8 cellular contexts compared by ENCODE assay signal in the genomic region with DNA sequence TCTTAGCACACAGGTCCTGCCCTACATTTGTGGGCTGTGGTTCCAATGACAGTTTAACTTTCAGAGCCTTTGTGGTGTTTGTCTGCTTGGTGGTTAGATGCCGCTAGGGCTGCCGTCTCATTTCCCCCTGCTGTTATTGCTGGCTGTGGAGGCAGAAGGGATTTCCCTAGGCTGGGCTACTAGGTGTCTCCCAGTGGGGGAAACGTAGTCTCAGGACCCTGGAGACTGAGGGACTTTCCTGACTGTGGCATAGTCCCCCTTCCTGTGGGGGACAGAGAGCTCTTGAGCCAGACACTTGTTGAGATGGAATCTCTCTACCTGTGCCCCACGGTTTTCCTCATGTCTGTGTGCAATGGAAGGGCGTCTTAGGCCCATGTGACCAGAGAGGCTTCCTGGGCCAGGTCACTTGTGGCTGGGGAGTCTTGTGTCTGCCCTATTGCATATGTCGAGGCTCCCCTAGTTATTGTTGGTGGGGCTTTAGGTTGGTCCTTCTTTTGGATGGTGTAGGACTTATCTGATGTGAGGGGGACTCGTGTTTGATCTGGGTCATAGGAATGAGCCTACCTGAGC.
DNase-seq lines count a peak whose midpoint lies in the region; ATAC-seq and TF ChIP-seq lines count a peak whose summit lies in the region.

No MANE protein-coding gene starts in this region.

- ATAC-seq in Right ventricle myocardium inferior (peak; percentile 14), HG03457 (IDR thresholded peaks at IDR 0.05; ENCODE audit: unreplicated experiment) (peak; percentile 93), naive B cell (ENCODE audit: low read depth in 2 of 2) (peak; percentile 38 to 39), left colon (no peak), omental fat pad (ENCODE audit: low FRiP score) (no peak)

- H3K4me1 Mint-ChIP-seq in naive B cell = peaks cover 0 to 7% (median 0%) of the 10 kb centered on the region in 3 donors

- intact Hi-C loops in Right ventricle myocardium inferior (cut with DNase I) (no loop called here), cardiac septum (cut with DNase I) (no loop called here), left colon (cut with DNase I, micrococcal nuclease) (no loop called here)

- no peak overlapping the region for H3K4me3 Mint-ChIP-seq in naive B cell

- peaks cover 0 to 3% (median 0%) of the 10 kb centered on the region in 7 donors for H3K9me3 Mint-ChIP-seq in naive B cell

- TF ChIP-seq CTCF in omental fat pad (IDR thresholded peaks at IDR 0.05) = no peak

- H3K27me3 Mint-ChIP-seq in naive B cell = no peaks in the 10 kb centered on the region

- peak overlapping the region in 1 of 6 donors; percentile 28 for H3K27ac Mint-ChIP-seq in naive B cell

- DNase-seq in Right ventricle myocardium inferior (ENCODE audit: missing footprints) (no peak), cardiac septum (ENCODE audit: low spot score) (no peak), naive B cell (no peak), NCI-H1105 (lab: John Stamatoyannopoulos, UW) (no peak), left colon (no peak), omental fat pad (ENCODE audit: low spot score) (no peak)
- peak; percentile 5 to 28 for DNase-seq in activated CD8-positive, alpha-beta memory T cell treated with anti-CD3 and anti-CD28 coated beads for 1 hour (ENCODE audit: extremely low read depth in 1 of 2, low read depth in 1 of 2)

- no peaks in the 10 kb centered on the region for H3K36me3 Mint-ChIP-seq in naive B cell

Comparison
In these comparisons a context has a peak if more than half of its experiments do, and no peak if none do; other contexts are left out.
1. ATAC-seq: peak in Right ventricle myocardium inferior (single experiment), HG03457 (single experiment) and naive B cell (2 of 2); none in left colon (single experiment) and omental fat pad (single experiment).
2. DNase-seq: peak in activated CD8-positive, alpha-beta memory T cell treated with anti-CD3 and anti-CD28 coated beads for 1 hour (2 of 2); none in Right ventricle myocardium inferior (single experiment), cardiac septum (single experiment), naive B cell (single experiment), NCI-H1105 (single experiment), left colon (0 of 2) and omental fat pad (single experiment).